8 cellular contexts compared by ENCODE assay signal in genomic region chr15:22161398-22161797, GRCh38.
DNase-seq lines count a peak whose midpoint lies in the region; ATAC-seq and TF ChIP-seq lines count a peak whose summit lies in the region.
"Not testable (repeated sequence)": the region's sequence is repeated elsewhere in the genome, so short reads cannot be mapped to it uniquely, and the experiment has no call there.

No MANE protein-coding gene starts in this region.

- peak; percentile 71 for ATAC-seq in CD4-positive, alpha-beta T cell (ENCODE audit: poor library complexity)
- ATAC-seq in GM18870 (IDR thresholded peaks at IDR 0.05; ENCODE audit: unreplicated experiment) (peak; percentile 65), GM19468 (IDR thresholded peaks at IDR 0.05; ENCODE audit: extremely low read depth, unreplicated experiment) (peak; percentile 61), HG02588 (IDR thresholded peaks at IDR 0.05; ENCODE audit: unreplicated experiment) (peak; percentile 80), HG03039 (IDR thresholded peaks at IDR 0.05; ENCODE audit: unreplicated experiment) (peak; percentile 75), HG03439 (IDR thresholded peaks at IDR 0.05; ENCODE audit: unreplicated experiment) (peak; percentile 81), natural killer cell (peak; percentile 48 to 63 (median 55))
- ATAC-seq in activated CD8-positive, alpha-beta memory T cell treated with anti-CD3 and anti-CD28 coated beads, Interleukin-2, amount 10 ng/mL, durations not matched to agents 7 days and 5 days, result peak; percentile 81

- TF ChIP-seq CTCF in CD4-positive, alpha-beta T cell (IDR thresholded peaks at IDR 0.05); natural killer cell (IDR thresholded peaks at IDR 0.05): not testable (repeated sequence)

- not testable (repeated sequence) for H3K4me3 Mint-ChIP-seq in CD4-positive, alpha-beta T cell; activated CD8-positive, alpha-beta memory T cell treated with anti-CD3 and anti-CD28 coated beads, Interleukin-2, amount 10 ng/mL, durations not matched to agents 7 days and 5 days; natural killer cell

- H3K4me1 Mint-ChIP-seq in CD4-positive, alpha-beta T cell (ENCODE audit: low read depth); activated CD8-positive, alpha-beta memory T cell treated with anti-CD3 and anti-CD28 coated beads, Interleukin-2, amount 10 ng/mL, durations not matched to agents 7 days and 5 days; natural killer cell: not testable (repeated sequence)

- not testable (repeated sequence) for DNase-seq in CD4-positive, alpha-beta T cell; activated CD8-positive, alpha-beta memory T cell treated with anti-CD3 and anti-CD28 coated beads, Interleukin-2, amount 10 ng/mL, durations not matched to agents 7 days and 5 days; natural killer cell

- POLR2A ChIA-PET in CD4-positive, alpha-beta T cell (lab: Charles Lee), result not testable (repeated sequence)

- H3K36me3 Mint-ChIP-seq in CD4-positive, alpha-beta T cell (ENCODE audit: low read depth); activated CD8-positive, alpha-beta memory T cell treated with anti-CD3 and anti-CD28 coated beads, Interleukin-2, amount 10 ng/mL, durations not matched to agents 7 days and 5 days; natural killer cell: not testable (repeated sequence)

- H3K27me3 Mint-ChIP-seq in CD4-positive, alpha-beta T cell; activated CD8-positive, alpha-beta memory T cell treated with anti-CD3 and anti-CD28 coated beads, Interleukin-2, amount 10 ng/mL, durations not matched to agents 7 days and 5 days; natural killer cell (ENCODE audit: low read depth in 2 of 2): not testable (repeated sequence)

- H3K27ac ChIP-seq in CD4-positive, alpha-beta T cell (ENCODE audit: low read depth, low read length), result not testable (repeated sequence)

- CTCF ChIA-PET in CD4-positive, alpha-beta T cell (lab: Charles Lee); activated CD8-positive, alpha-beta memory T cell treated with anti-CD3 and anti-CD28 coated beads, Interleukin-2, amount 10 ng/mL, durations not matched to agents 7 days and 5 days (lab: Charles Lee): not testable (repeated sequence)

- H3K27ac Mint-ChIP-seq in CD4-positive, alpha-beta T cell; activated CD8-positive, alpha-beta memory T cell treated with anti-CD3 and anti-CD28 coated beads, Interleukin-2, amount 10 ng/mL, durations not matched to agents 7 days and 5 days; natural killer cell: not testable (repeated sequence)

- not testable (repeated sequence) for H3K27me3 ChIP-seq in CD4-positive, alpha-beta T cell (ENCODE audit: control insufficient read depth, insufficient read depth, low read length)

- H3K9me3 Mint-ChIP-seq in CD4-positive, alpha-beta T cell; activated CD8-positive, alpha-beta memory T cell treated with anti-CD3 and anti-CD28 coated beads, Interleukin-2, amount 10 ng/mL, durations not matched to agents 7 days and 5 days (ENCODE audit: low read depth); natural killer cell: not testable (repeated sequence)

- intact Hi-C loops in CD4-positive, alpha-beta T cell (cut with DNase I, micrococcal nuclease); natural killer cell (cut with micrococcal nuclease): not testable (repeated sequence)

- H3K9me3 ChIP-seq in CD4-positive, alpha-beta T cell (ENCODE audit: control insufficient read depth, low read length), result not testable (repeated sequence)
